Comparison of ENCODE assay signal across 21 cellular contexts in genomic region chr6:157268396-157268795, GRCh38. TPM values are rescaled to one million over a fixed set of nuclear protein-coding genes. Genes with fewer than 3 reads are reported as not detected.
DNase-seq lines count a peak whose midpoint lies in the region; ATAC-seq and TF ChIP-seq lines count a peak whose summit lies in the region.
"Had no signal": no experiment of that assay in that cellular context is flagged by ENCODE, and none has a peak within 500 bp of the region (broad histone marks: within the 10 kb centered on the region; RNA-seq: fewer than 3 reads in every experiment).

No MANE protein-coding gene starts in this region.

- ATAC-seq in left cardiac atrium = no peak
- ATAC-seq in right lobe of liver = no peak
- ATAC-seq in gastrocnemius medialis = no peak
- ATAC-seq in HG03159 (IDR thresholded peaks at IDR 0.05; ENCODE audit: unreplicated experiment) = no peak
- ATAC-seq: PC-3; stimulated activated naive CD8-positive, alpha-beta T cell treated with anti-CD3 and anti-CD28 coated beads, Interleukin-15, Interleukin-2, amounts not matched to agents 100 U/mL and 50 U/mL, for 24 hours had no signal

- H3K9me3 ChIP-seq in left ventricle myocardium inferior (replicated peaks) = no peaks in the 10 kb centered on the region
- no peaks in the 10 kb centered on the region for H3K9me3 ChIP-seq in right lobe of liver
- no peaks in the 10 kb centered on the region for H3K9me3 ChIP-seq in gastrocnemius medialis
- H3K9me3 ChIP-seq in CD4-positive, alpha-beta memory T cell (ENCODE audit: control insufficient read depth in 1 of 2, low read length in 2 of 2) = no peaks in the 10 kb centered on the region
- H3K9me3 ChIP-seq: colonic mucosa, SJSA1 had no signal

- peaks cover 0 to 2% of the 10 kb centered on the region in 2 donors for H3K36me3 Mint-ChIP-seq in CD4-positive, alpha-beta memory T cell
- H3K36me3 Mint-ChIP-seq: activated CD4-positive, alpha-beta memory T cell treated with anti-CD3 and anti-CD28 coated beads for 36 hours; CD14-positive monocyte had no signal

- no peak overlapping the region for H3K27ac Mint-ChIP-seq in CD4-positive, alpha-beta memory T cell
- H3K27ac Mint-ChIP-seq: activated CD4-positive, alpha-beta memory T cell treated with anti-CD3 and anti-CD28 coated beads for 36 hours; CD14-positive monocyte had no signal

- TF ChIP-seq CTCF in left ventricle myocardium inferior (IDR thresholded peaks at IDR 0.05; ENCODE audit: borderline replicate concordance) = no peak
- TF ChIP-seq CTCF in right lobe of liver (IDR thresholded peaks at IDR 0.05) = no peak
- TF ChIP-seq CTCF in gastrocnemius medialis (IDR thresholded peaks at IDR 0.05 in 4 of 5, conservative IDR thresholded peaks at IDR 0.05 in 1 of 5) = no peak

- H3K4me1 ChIP-seq in left ventricle myocardium inferior (peaks cover 35% of the 10 kb centered on the region), right lobe of liver (peaks cover 0 to 5% (median 0%) of the 10 kb centered on the region in 4 donors), gastrocnemius medialis (peaks cover 15 to 16% of the 10 kb centered on the region in 2 donors)
- H3K4me1 ChIP-seq in CD4-positive, alpha-beta memory T cell (ENCODE audit: insufficient read depth, low read length) = peaks cover under 1% of the 10 kb centered on the region
- H3K4me1 ChIP-seq: colonic mucosa, SJSA1 had no signal

- DNase-seq in left ventricle myocardium inferior (no peak), left cardiac atrium (no peak), right lobe of liver (peak in 1 of 3 donors; percentile 35), gastrocnemius medialis (no peak), midbrain (lab: John Stamatoyannopoulos, UW) (no peak), COLO668 (lab: John Stamatoyannopoulos, UW; ENCODE audit: unreplicated experiment) (no peak)
- no peak for DNase-seq in CD4-positive, alpha-beta memory T cell
- DNase-seq: activated CD4-positive, alpha-beta memory T cell treated with anti-CD3 and anti-CD28 coated beads for 36 hours; activated naive CD4-positive, alpha-beta T cell treated with anti-CD3 and anti-CD28 coated beads, Interleukin-2, amount 50 U/mL, for 16 hours; activated T-cell treated with anti-CD3 and anti-CD28 coated beads for 4 hours; colonic mucosa; DMS53; HCEC 1CT; NCI-H1436 treated with DMSO at 0.1 percent for 48 hours; occipital lobe; PC-3; stimulated activated CD4-positive, alpha-beta T cell treated with anti-CD3 and anti-CD28 coated beads, Interleukin-2, amount 100 ng/mL, for 24 hours; stimulated activated naive CD8-positive, alpha-beta T cell treated with anti-CD3 and anti-CD28 coated beads, Interleukin-15, Interleukin-2, amounts not matched to agents 100 U/mL and 50 U/mL, for 24 hours had no signal

- no peaks in the 10 kb centered on the region for H3K27me3 ChIP-seq in left ventricle myocardium inferior (ENCODE audit: low read depth)
- H3K27me3 ChIP-seq in right lobe of liver = no peaks in the 10 kb centered on the region
- H3K27me3 ChIP-seq in gastrocnemius medialis = no peaks in the 10 kb centered on the region
- H3K27me3 ChIP-seq in CD4-positive, alpha-beta memory T cell (ENCODE audit: insufficient read depth, low read length) = no peaks in the 10 kb centered on the region
- H3K27me3 ChIP-seq: colonic mucosa, SJSA1 had no signal

- no peak overlapping the region for H3K4me3 Mint-ChIP-seq in CD4-positive, alpha-beta memory T cell
- H3K4me3 Mint-ChIP-seq: activated CD4-positive, alpha-beta memory T cell treated with anti-CD3 and anti-CD28 coated beads for 36 hours; CD14-positive monocyte had no signal

- H3K36me3 ChIP-seq in left ventricle myocardium inferior (no peaks in the 10 kb centered on the region), right lobe of liver (no peaks in the 10 kb centered on the region), gastrocnemius medialis (no peaks in the 10 kb centered on the region)
- no peaks in the 10 kb centered on the region for H3K36me3 ChIP-seq in CD4-positive, alpha-beta memory T cell (ENCODE audit: insufficient read depth, low read length)
- H3K36me3 ChIP-seq: colonic mucosa, SJSA1 had no signal

- 100% methylated on average over 1 of the region's 6 CpGs for WGBS in right lobe of liver (ENCODE audit: insufficient coverage, low coverage, low lambda C conversion rate, missing lambda C conversion rate)

- in situ Hi-C loops in gastrocnemius medialis (cut with MboI; ENCODE audit: low sequenced_read_pairs in 4 of 4) = loop anchor here in 1 of 4 donors (25.0 kb wide), 1 partner anchor 706 kb away; no protein-coding TSS in a partner anchor

- POLR2A ChIA-PET in CD4-positive, alpha-beta memory T cell (lab: Charles Lee; ENCODE audit: partially characterized antibody) = no interaction called here

- CTCF ChIA-PET in CD4-positive, alpha-beta memory T cell (lab: Charles Lee; ENCODE audit: partially characterized antibody) = no interaction called here

- H3K9me3 Mint-ChIP-seq in CD4-positive, alpha-beta memory T cell = peaks cover 0 to 6% (median 0%) of the 10 kb centered on the region in 8 donors

- H3K27ac ChIP-seq in left ventricle myocardium inferior (replicated peaks) = peak overlapping the region; percentile 90
- H3K27ac ChIP-seq in right lobe of liver = peak overlapping the region; percentile 9 to 54 (median 24)
- H3K27ac ChIP-seq in gastrocnemius medialis = peak overlapping the region in 3 of 4 donors; percentile 41 to 59 (median 49)
- no peak overlapping the region for H3K27ac ChIP-seq in CD4-positive, alpha-beta memory T cell (ENCODE audit: low read depth, low read length)
- H3K27ac ChIP-seq: SJSA1 had no signal

- peak overlapping the region; percentile 17 for H3K4me3 ChIP-seq in left ventricle myocardium inferior
- no peak overlapping the region for H3K4me3 ChIP-seq in right lobe of liver
- H3K4me3 ChIP-seq in gastrocnemius medialis = no peak overlapping the region
- no peak overlapping the region for H3K4me3 ChIP-seq in CD4-positive, alpha-beta memory T cell (ENCODE audit: low read length in 2 of 2)
- H3K4me3 ChIP-seq: colonic mucosa, SJSA1 had no signal

- TF ChIP-seq POLR2A in right lobe of liver (IDR thresholded peaks at IDR 0.05) (no peak), gastrocnemius medialis (IDR thresholded peaks at IDR 0.05) (no peak)

- intact Hi-C loops in left ventricle myocardium inferior (cut with micrococcal nuclease) = no loop called here
- intact Hi-C loops in left cardiac atrium (cut with DNase I) = no loop called here
- intact Hi-C loops in right lobe of liver (cut with DNase I) = no loop called here
- intact Hi-C loops in gastrocnemius medialis (cut with DNase I; ENCODE audit: low total_unique reads) = no loop called here
- intact Hi-C loops in CD4-positive, alpha-beta memory T cell (cut with micrococcal nuclease) = no loop called here

- peaks cover 0 to 3% of the 10 kb centered on the region in 2 donors for H3K27me3 Mint-ChIP-seq in CD4-positive, alpha-beta memory T cell
- H3K27me3 Mint-ChIP-seq: activated CD4-positive, alpha-beta memory T cell treated with anti-CD3 and anti-CD28 coated beads for 36 hours had no signal

- peaks cover 0 to 8% (median 2%) of the 10 kb centered on the region in 4 donors for H3K4me1 Mint-ChIP-seq in CD4-positive, alpha-beta memory T cell

RNA-seq across cellular contexts. Expression of gene TMEM242, which starts 54.9 kb away (rescaled TPM):
- 19.8 TPM for total RNA-seq in left ventricle myocardium inferior
- total RNA-seq in left cardiac atrium = 10 to 100 TPM; 12.4 to 14.5 TPM
- 1 to 10 TPM; 4.4 to 8.8 (median 7.3) TPM for total RNA-seq in right lobe of liver
- 1 to 10 TPM; 3.9 to 7.7 (median 6.3) TPM for total RNA-seq in gastrocnemius medialis
- 10 to 100 TPM; 12.7 to 14.1 TPM for total RNA-seq in CD4-positive, alpha-beta memory T cell
- 10 to 100 TPM; 11.4 TPM for polyA plus RNA-seq in CD4-positive, alpha-beta memory T cell
